Comparison of ENCODE assay signal across 1 cellular context in genomic region chr1:1110561-1110971, GRCh38.
A peak's percentile ranks its signal among the peaks of the same experiment; 100 is the strongest.
TF ChIP-seq lines count a peak whose summit lies in the region.

No MANE protein-coding gene starts in this region.

TF ChIP-seq in K562, 482 proteins besides CTCF, POLR2A, EP300 and RAD21 (continued from another document):
- TF ChIP-seq CUX1 (CRISPR knock-in tag; IDR thresholded peaks at IDR 0.05) (no peak), SOX6 (IDR thresholded peaks at IDR 0.05) (no peak), HMGXB4 (CRISPR knock-in tag; IDR thresholded peaks at IDR 0.05) (no peak), ZNF280B (CRISPR knock-in tag; IDR thresholded peaks at IDR 0.05) (no peak), EGR1 (conservative IDR thresholded peaks at IDR 0.05) (no peak), DEAF1 (CRISPR knock-in tag; IDR thresholded peaks at IDR 0.05) (no peak), L3MBTL2 (IDR thresholded peaks at IDR 0.05) (no peak), CC2D1A (IDR thresholded peaks at IDR 0.05) (no peak), POLR2G (IDR thresholded peaks at IDR 0.05; ENCODE audit: low read depth, low read length) (peak; percentile 49), CBX8 (IDR thresholded peaks at IDR 0.05; ENCODE audit: borderline replicate concordance, extremely low read depth, low read depth, low read length, poor library complexity, severe bottlenecking) (no peak), ZBTB33 (CRISPR knock-in tag; IDR thresholded peaks at IDR 0.05) (peak; percentile 72), CBX1 (IDR thresholded peaks at IDR 0.05; ENCODE audit: low read depth) (0 out of 2 replicates have a peak, but pooled peaks have one; percentile 13), RERE (CRISPR knock-in tag; IDR thresholded peaks at IDR 0.05; ENCODE audit: borderline replicate concordance) (no peak), STAT5A (IDR thresholded peaks at IDR 0.05; ENCODE audit: borderline replicate concordance, low read length) (no peak), JUNB (CRISPR knock-in tag; conservative IDR thresholded peaks at IDR 0.05) (0 out of 2 replicates have a peak, but pooled peaks have one; percentile 9), NFIC (IDR thresholded peaks at IDR 0.05) (0 out of 2 replicates have a peak, but pooled peaks have one; percentile 4), ZNF507 (tag; conservative IDR thresholded peaks at IDR 0.05) (no peak), MAFG (tag; conservative IDR thresholded peaks at IDR 0.05) (no peak), MLLT1 (IDR thresholded peaks at IDR 0.05) (peak in 1 of 2 experiments; percentile 76; a peak in 2 of 4 replicates), HBP1 (CRISPR knock-in tag; IDR thresholded peaks at IDR 0.05) (no peak)
